ENCODE assay signal across 26 cellular contexts in the genomic region with DNA sequence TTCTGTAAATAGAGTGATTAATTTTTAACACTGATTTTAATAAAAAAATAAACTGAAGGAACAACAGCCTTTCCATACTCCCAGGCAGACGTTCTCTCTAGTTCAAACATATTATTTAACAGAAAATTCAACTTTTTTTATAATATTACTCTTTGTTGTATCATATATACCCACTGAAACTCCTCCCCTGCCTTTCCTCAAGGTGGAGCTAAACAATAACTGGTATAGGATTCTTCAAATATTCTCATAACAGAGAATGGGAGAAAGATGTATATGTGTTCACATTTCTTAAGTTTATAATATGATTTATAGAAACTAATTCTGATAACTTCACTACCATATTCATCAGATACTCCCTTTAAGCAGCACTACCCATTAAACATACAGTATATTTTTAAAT.
"Had no signal": no experiment of that assay in that cellular context is flagged by ENCODE, and none has a peak within 500 bp of the region (broad histone marks: within the 10 kb centered on the region; RNA-seq: fewer than 3 reads in every experiment).

No MANE protein-coding gene starts in this region.

- H3K27me3 ChIP-seq: cardiac muscle cell had no signal

- H3K4me3 Mint-ChIP-seq: activated B cell treated with CpG ODN at 0.5 μM for 24 hours; activated CD4-positive, alpha-beta T cell treated with anti-CD3 and anti-CD28 coated beads, Interleukin-2, amount 10 ng/mL, durations not matched to agents 24 days and 14 days; activated CD8-positive, alpha-beta memory T cell treated with anti-CD3 and anti-CD28 coated beads, Interleukin-2, amount 10 ng/mL, durations not matched to agents 7 days and 5 days; activated naive CD8-positive, alpha-beta T cell treated with anti-CD3 and anti-CD28 coated beads, Interleukin-2, amount 50 U/mL, for 24 hours; activated T-cell treated with anti-CD3 and anti-CD28 coated beads, Interleukin-2, amount 50 U/mL, for 24 hours; activated T-helper 1 cell treated with anti-CD3 and anti-CD28 coated beads, Interleukin-12 subunit alpha, Interleukin-12 subunit beta, Interleukin-2, Interleukin-4 antibody, amounts not matched to agents 30 ng/mL and 10 ng/mL and 1 ng/mL, durations not matched to agents 14 hours and 24 hours and 36 hours; brain; IgD-negative memory B cell; T-cell had no signal

- H3K27ac Mint-ChIP-seq: activated B cell treated with CpG ODN at 0.5 μM for 24 hours; activated CD4-positive, alpha-beta T cell treated with anti-CD3 and anti-CD28 coated beads, Interleukin-2, amount 10 ng/mL, durations not matched to agents 24 days and 14 days; activated CD8-positive, alpha-beta memory T cell treated with anti-CD3 and anti-CD28 coated beads, Interleukin-2, amount 10 ng/mL, durations not matched to agents 7 days and 5 days; activated naive CD4-positive, alpha-beta T cell treated with anti-CD3 and anti-CD28 coated beads, Interleukin-2, amount 50 U/mL, for 72 hours; activated naive CD8-positive, alpha-beta T cell treated with anti-CD3 and anti-CD28 coated beads, Interleukin-2, amount 50 U/mL, for 24 hours; activated T-cell treated with anti-CD3 and anti-CD28 coated beads, Interleukin-2, amount 50 U/mL, for 24 hours; activated T-helper 1 cell treated with anti-CD3 and anti-CD28 coated beads, Interleukin-12 subunit alpha, Interleukin-12 subunit beta, Interleukin-2, Interleukin-4 antibody, amounts not matched to agents 30 ng/mL and 10 ng/mL and 1 ng/mL, durations not matched to agents 14 hours and 24 hours and 36 hours; brain; IgD-negative memory B cell; T-cell had no signal

- H3K4me3 ChIP-seq: cardiac muscle cell had no signal

- H3K4me1 Mint-ChIP-seq: activated B cell treated with CpG ODN at 0.5 μM for 24 hours; activated CD4-positive, alpha-beta T cell treated with anti-CD3 and anti-CD28 coated beads, Interleukin-2, amount 10 ng/mL, durations not matched to agents 24 days and 14 days; activated CD8-positive, alpha-beta memory T cell treated with anti-CD3 and anti-CD28 coated beads, Interleukin-2, amount 10 ng/mL, durations not matched to agents 7 days and 5 days; activated naive CD8-positive, alpha-beta T cell treated with anti-CD3 and anti-CD28 coated beads, Interleukin-2, amount 50 U/mL, for 24 hours; brain; IgD-negative memory B cell; T-cell had no signal

- H3K36me3 ChIP-seq: cardiac muscle cell had no signal

- H3K27me3 Mint-ChIP-seq: activated B cell treated with CpG ODN at 0.5 μM for 24 hours; activated CD4-positive, alpha-beta T cell treated with anti-CD3 and anti-CD28 coated beads, Interleukin-2, amount 10 ng/mL, durations not matched to agents 24 days and 14 days; activated CD8-positive, alpha-beta memory T cell treated with anti-CD3 and anti-CD28 coated beads, Interleukin-2, amount 10 ng/mL, durations not matched to agents 7 days and 5 days; activated naive CD8-positive, alpha-beta T cell treated with anti-CD3 and anti-CD28 coated beads, Interleukin-2, amount 50 U/mL, for 24 hours; activated T-cell treated with anti-CD3 and anti-CD28 coated beads, Interleukin-2, amount 50 U/mL, for 24 hours; brain; IgD-negative memory B cell; T-cell had no signal

- ATAC-seq: activated CD8-positive, alpha-beta memory T cell treated with anti-CD3 and anti-CD28 coated beads, Interleukin-2, amount 10 ng/mL, durations not matched to agents 7 days and 5 days; activated naive CD4-positive, alpha-beta T cell treated with anti-CD3 and anti-CD28 coated beads, Interleukin-2, amount 50 U/mL, for 72 hours; activated naive CD8-positive, alpha-beta T cell treated with anti-CD3 and anti-CD28 coated beads, Interleukin-2, amount 50 U/mL, for 24 hours; Panc1; T-cell had no signal

- H3K36me3 Mint-ChIP-seq: activated CD8-positive, alpha-beta memory T cell treated with anti-CD3 and anti-CD28 coated beads, Interleukin-2, amount 10 ng/mL, durations not matched to agents 7 days and 5 days; activated naive CD4-positive, alpha-beta T cell treated with anti-CD3 and anti-CD28 coated beads, Interleukin-2, amount 50 U/mL, for 72 hours; brain; IgD-negative memory B cell; T-cell had no signal

- DNase-seq: activated B cell treated with CpG ODN at 0.5 μM for 24 hours; activated CD4-positive, alpha-beta T cell treated with anti-CD3 and anti-CD28 coated beads for 1 hour; activated CD4-positive, alpha-beta T cell treated with anti-CD3 and anti-CD28 coated beads, Interleukin-2, amount 10 ng/mL, durations not matched to agents 24 days and 14 days; activated CD4-positive, alpha-beta T cell treated with anti-CD3 and anti-CD28 coated beads, Interleukin-2, amount 50 U/mL, for 48 hours; activated CD8-positive, alpha-beta memory T cell treated with anti-CD3 and anti-CD28 coated beads, Interleukin-2, amount 10 ng/mL, durations not matched to agents 7 days and 5 days; activated effector memory CD4-positive, alpha-beta T cell treated with Interleukin-2 at 50 U/mL for 16 hours; activated naive CD4-positive, alpha-beta T cell; activated naive CD8-positive, alpha-beta T cell treated with anti-CD3 and anti-CD28 coated beads, Interleukin-2, amount 50 U/mL, for 24 hours; activated T-cell treated with anti-CD3 and anti-CD28 coated beads, Interleukin-2, amount 50 U/mL, for 24 hours; amygdala; KG1; NCI-H1105 treated with DMSO at 0.1 percent for 48 hours; NCI-H1436 treated with DMSO at 0.1 percent for 48 hours; NCI-H187; NCI-H2081; NCI-H510A treated with DMSO at 0.1 percent for 48 hours; SHP77 treated with DMSO at 0.1 percent for 48 hours; T-cell; T-helper 2 cell; T1000 had no signal

- H3K27ac ChIP-seq: cardiac muscle cell had no signal
